In genomic region chr6:11066505-11067347, GRCh38 we compare ENCODE assay signal across 1 cellular context.
TF ChIP-seq lines count a peak whose summit lies in the region.

No MANE protein-coding gene starts in this region.

TF ChIP-seq in HepG2, 621 proteins besides CTCF, POLR2A, EP300 and RAD21 (continued from another document and continues in another):
- TF ChIP-seq ZBTB10 (CRISPR knock-in tag; IDR thresholded peaks at IDR 0.05; ENCODE audit: borderline replicate concordance) (no peak), PATZ1 (CRISPR knock-in tag; IDR thresholded peaks at IDR 0.05) (peak; percentile 30; the same call in 1 of the 2 replicates), ZNF569 (CRISPR knock-in tag; IDR thresholded peaks at IDR 0.05; ENCODE audit: borderline replicate concordance) (no peak), TARDBP (CRISPR knock-in tag; IDR thresholded peaks at IDR 0.05) (peak; percentile 63; the same call in 1 of the 2 replicates), ZNF10 (CRISPR knock-in tag; IDR thresholded peaks at IDR 0.05; ENCODE audit: borderline replicate concordance, low read depth) (no peak), LBX2 (CRISPR knock-in tag; IDR thresholded peaks at IDR 0.05; ENCODE audit: borderline replicate concordance) (no peak), KDM6A (CRISPR knock-in tag; IDR thresholded peaks at IDR 0.05; ENCODE audit: low read depth) (peak; percentile 57; the same call in 1 of the 2 replicates), ZNF776 (CRISPR knock-in tag; IDR thresholded peaks at IDR 0.05) (no peak), SIX1 (CRISPR knock-in tag; IDR thresholded peaks at IDR 0.05; ENCODE audit: borderline replicate concordance) (peak; percentile 70; the same call in 1 of the 2 replicates), NFIC (IDR thresholded peaks at IDR 0.05; ENCODE audit: low read length) (peak; percentile 87; the same call in 1 of the 2 replicates), NR2F2 (IDR thresholded peaks at IDR 0.05; ENCODE audit: borderline replicate concordance, low read depth) (peak; percentile 85), POGK (CRISPR knock-in tag; conservative IDR thresholded peaks at IDR 0.05) (no peak; the same call in 1 of the 2 replicates), ZNF33A (CRISPR knock-in tag; IDR thresholded peaks at IDR 0.05; ENCODE audit: borderline replicate concordance) (no peak), TFDP1 (CRISPR knock-in tag; IDR thresholded peaks at IDR 0.05; ENCODE audit: borderline replicate concordance) (peak; percentile 74; the same call in 1 of the 2 replicates), REPIN1 (CRISPR knock-in tag; IDR thresholded peaks at IDR 0.05; ENCODE audit: borderline replicate concordance, low read depth) (no peak; the same call in 1 of the 2 replicates), ZSCAN25 (CRISPR knock-in tag; IDR thresholded peaks at IDR 0.05) (no peak; the same call in 1 of the 2 replicates), TP53 (CRISPR knock-in tag; conservative IDR thresholded peaks at IDR 0.05) (no peak), DRAP1 (CRISPR knock-in tag; IDR thresholded peaks at IDR 0.05) (peak; percentile 17; the same call in 1 of the 2 replicates), MNT (IDR thresholded peaks at IDR 0.05) (peak; percentile 59), ATAD3A (CRISPR knock-in tag; IDR thresholded peaks at IDR 0.05) (no peak), CBX2 (IDR thresholded peaks at IDR 0.05; ENCODE audit: low read depth, low read length) (no peak), CBX2 (CRISPR knock-in tag; IDR thresholded peaks at IDR 0.05; ENCODE audit: low read depth) (no peak), ZNF451 (CRISPR knock-in tag; IDR thresholded peaks at IDR 0.05) (0 out of 2 replicates have a peak, but pooled peaks have one; percentile 61), MTF2 (CRISPR knock-in tag; IDR thresholded peaks at IDR 0.05; ENCODE audit: borderline replicate concordance) (no peak), ZNF281 (CRISPR knock-in tag; IDR thresholded peaks at IDR 0.05; ENCODE audit: borderline replicate concordance) (no peak), SCMH1 (CRISPR knock-in tag; IDR thresholded peaks at IDR 0.05; ENCODE audit: borderline replicate concordance) (no peak), CHD2 (IDR thresholded peaks at IDR 0.05; ENCODE audit: low read depth, low read length) (no peak), ZNF367 (CRISPR knock-in tag; IDR thresholded peaks at IDR 0.05; ENCODE audit: borderline replicate concordance) (no peak)
- TF ChIP-seq, protein P1, sequence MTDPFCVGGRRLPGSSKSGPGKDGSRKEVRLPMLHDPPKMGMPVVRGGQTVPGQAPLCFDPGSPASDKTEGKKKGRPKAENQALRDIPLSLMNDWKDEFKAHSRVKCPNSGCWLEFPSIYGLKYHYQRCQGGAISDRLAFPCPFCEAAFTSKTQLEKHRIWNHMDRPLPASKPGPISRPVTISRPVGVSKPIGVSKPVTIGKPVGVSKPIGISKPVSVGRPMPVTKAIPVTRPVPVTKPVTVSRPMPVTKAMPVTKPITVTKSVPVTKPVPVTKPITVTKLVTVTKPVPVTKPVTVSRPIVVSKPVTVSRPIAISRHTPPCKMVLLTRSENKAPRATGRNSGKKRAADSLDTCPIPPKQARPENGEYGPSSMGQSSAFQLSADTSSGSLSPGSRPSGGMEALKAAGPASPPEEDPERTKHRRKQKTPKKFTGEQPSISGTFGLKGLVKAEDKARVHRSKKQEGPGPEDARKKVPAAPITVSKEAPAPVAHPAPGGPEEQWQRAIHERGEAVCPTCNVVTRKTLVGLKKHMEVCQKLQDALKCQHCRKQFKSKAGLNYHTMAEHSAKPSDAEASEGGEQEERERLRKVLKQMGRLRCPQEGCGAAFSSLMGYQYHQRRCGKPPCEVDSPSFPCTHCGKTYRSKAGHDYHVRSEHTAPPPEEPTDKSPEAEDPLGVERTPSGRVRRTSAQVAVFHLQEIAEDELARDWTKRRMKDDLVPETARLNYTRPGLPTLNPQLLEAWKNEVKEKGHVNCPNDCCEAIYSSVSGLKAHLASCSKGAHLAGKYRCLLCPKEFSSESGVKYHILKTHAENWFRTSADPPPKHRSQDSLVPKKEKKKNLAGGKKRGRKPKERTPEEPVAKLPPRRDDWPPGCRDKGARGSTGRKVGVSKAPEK (CRISPR knock-in tag; IDR thresholded peaks at IDR 0.05; ENCODE audit: borderline replicate concordance) = 0 out of 2 replicates have a peak, but pooled peaks have one; percentile 7
- TF ChIP-seq, protein P2, sequence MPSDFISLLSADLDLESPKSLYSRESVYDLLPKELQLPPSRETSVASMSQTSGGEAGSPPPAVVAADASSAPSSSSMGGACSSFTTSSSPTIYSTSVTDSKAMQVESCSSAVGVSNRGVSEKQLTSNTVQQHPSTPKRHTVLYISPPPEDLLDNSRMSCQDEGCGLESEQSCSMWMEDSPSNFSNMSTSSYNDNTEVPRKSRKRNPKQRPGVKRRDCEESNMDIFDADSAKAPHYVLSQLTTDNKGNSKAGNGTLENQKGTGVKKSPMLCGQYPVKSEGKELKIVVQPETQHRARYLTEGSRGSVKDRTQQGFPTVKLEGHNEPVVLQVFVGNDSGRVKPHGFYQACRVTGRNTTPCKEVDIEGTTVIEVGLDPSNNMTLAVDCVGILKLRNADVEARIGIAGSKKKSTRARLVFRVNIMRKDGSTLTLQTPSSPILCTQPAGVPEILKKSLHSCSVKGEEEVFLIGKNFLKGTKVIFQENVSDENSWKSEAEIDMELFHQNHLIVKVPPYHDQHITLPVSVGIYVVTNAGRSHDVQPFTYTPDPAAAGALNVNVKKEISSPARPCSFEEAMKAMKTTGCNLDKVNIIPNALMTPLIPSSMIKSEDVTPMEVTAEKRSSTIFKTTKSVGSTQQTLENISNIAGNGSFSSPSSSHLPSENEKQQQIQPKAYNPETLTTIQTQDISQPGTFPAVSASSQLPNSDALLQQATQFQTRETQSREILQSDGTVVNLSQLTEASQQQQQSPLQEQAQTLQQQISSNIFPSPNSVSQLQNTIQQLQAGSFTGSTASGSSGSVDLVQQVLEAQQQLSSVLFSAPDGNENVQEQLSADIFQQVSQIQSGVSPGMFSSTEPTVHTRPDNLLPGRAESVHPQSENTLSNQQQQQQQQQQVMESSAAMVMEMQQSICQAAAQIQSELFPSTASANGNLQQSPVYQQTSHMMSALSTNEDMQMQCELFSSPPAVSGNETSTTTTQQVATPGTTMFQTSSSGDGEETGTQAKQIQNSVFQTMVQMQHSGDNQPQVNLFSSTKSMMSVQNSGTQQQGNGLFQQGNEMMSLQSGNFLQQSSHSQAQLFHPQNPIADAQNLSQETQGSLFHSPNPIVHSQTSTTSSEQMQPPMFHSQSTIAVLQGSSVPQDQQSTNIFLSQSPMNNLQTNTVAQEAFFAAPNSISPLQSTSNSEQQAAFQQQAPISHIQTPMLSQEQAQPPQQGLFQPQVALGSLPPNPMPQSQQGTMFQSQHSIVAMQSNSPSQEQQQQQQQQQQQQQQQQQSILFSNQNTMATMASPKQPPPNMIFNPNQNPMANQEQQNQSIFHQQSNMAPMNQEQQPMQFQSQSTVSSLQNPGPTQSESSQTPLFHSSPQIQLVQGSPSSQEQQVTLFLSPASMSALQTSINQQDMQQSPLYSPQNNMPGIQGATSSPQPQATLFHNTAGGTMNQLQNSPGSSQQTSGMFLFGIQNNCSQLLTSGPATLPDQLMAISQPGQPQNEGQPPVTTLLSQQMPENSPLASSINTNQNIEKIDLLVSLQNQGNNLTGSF (CRISPR knock-in tag; IDR thresholded peaks at IDR 0.05) = no peak
